In genomic region chr11:128195057-128195751, GRCh38 we compare ENCODE assay signal across 9 cellular contexts.
DNase-seq lines count a peak whose midpoint lies in the region; ATAC-seq and TF ChIP-seq lines count a peak whose summit lies in the region.
"Had no signal": no experiment of that assay in that cellular context is flagged by ENCODE, and none has a peak within 500 bp of the region (broad histone marks: within the 10 kb centered on the region; RNA-seq: fewer than 3 reads in every experiment).

No MANE protein-coding gene starts in this region.

- H3K27ac ChIP-seq in CD8-positive, alpha-beta memory T cell (ENCODE audit: low read depth, low read length) = no peak overlapping the region
- H3K27ac ChIP-seq in vagina = no peak overlapping the region

- TF ChIP-seq CTCF in mesothelial cell of epicardium (IDR thresholded peaks at IDR 0.05; ENCODE audit: unreplicated experiment) (no peak), vagina (IDR thresholded peaks at IDR 0.05) (no peak)

- ATAC-seq in GM19395 (IDR thresholded peaks at IDR 0.05; ENCODE audit: unreplicated experiment) (no peak), HG02884 (IDR thresholded peaks at IDR 0.05; ENCODE audit: unreplicated experiment) (no peak)

- peaks cover 41 to 66% (median 48%) of the 10 kb centered on the region in 3 donors for H3K4me1 Mint-ChIP-seq in CD8-positive, alpha-beta memory T cell
- peaks cover 47% of the 10 kb centered on the region for H3K4me1 Mint-ChIP-seq in activated naive CD4-positive, alpha-beta T cell treated with anti-CD3 and anti-CD28 coated beads, Interleukin-2, amount 10 ng/mL, durations not matched to agents 7 days and 5 days
- H3K4me1 Mint-ChIP-seq in mesothelial cell of epicardium = peaks cover 9% of the 10 kb centered on the region

- no peaks in the 10 kb centered on the region for H3K36me3 ChIP-seq in CD8-positive, alpha-beta memory T cell (ENCODE audit: insufficient read depth, low read length)
- no peaks in the 10 kb centered on the region for H3K36me3 ChIP-seq in vagina

- peak overlapping the region; percentile 3 to 89 (median 64) for H3K27ac Mint-ChIP-seq in CD8-positive, alpha-beta memory T cell
- peak overlapping the region; percentile 2 for H3K27ac Mint-ChIP-seq in activated naive CD4-positive, alpha-beta T cell treated with anti-CD3 and anti-CD28 coated beads, Interleukin-2, amount 10 ng/mL, durations not matched to agents 7 days and 5 days
- H3K27ac Mint-ChIP-seq in mesothelial cell of epicardium = peak overlapping the region; percentile 11

- H3K9me3 ChIP-seq in CD8-positive, alpha-beta memory T cell (ENCODE audit: low read length) = no peaks in the 10 kb centered on the region
- H3K9me3 ChIP-seq in vagina = no peaks in the 10 kb centered on the region

- no peaks in the 10 kb centered on the region for H3K27me3 ChIP-seq in CD8-positive, alpha-beta memory T cell (ENCODE audit: insufficient read depth, low read length, poor library complexity, severe bottlenecking)
- no peaks in the 10 kb centered on the region for H3K27me3 ChIP-seq in vagina

- H3K27me3 Mint-ChIP-seq in CD8-positive, alpha-beta memory T cell = no peaks in the 10 kb centered on the region
- no peaks in the 10 kb centered on the region for H3K27me3 Mint-ChIP-seq in activated naive CD4-positive, alpha-beta T cell treated with anti-CD3 and anti-CD28 coated beads, Interleukin-2, amount 10 ng/mL, durations not matched to agents 7 days and 5 days
- no peaks in the 10 kb centered on the region for H3K27me3 Mint-ChIP-seq in mesothelial cell of epicardium (ENCODE audit: low read depth)
- H3K27me3 Mint-ChIP-seq: IgD-negative memory B cell had no signal

- CTCF ChIA-PET in CD8-positive, alpha-beta memory T cell (lab: Charles Lee) = interaction anchor here (0.9 to 1.1 kb wide), 2 partner anchors 23 to 437 kb away, joined by 3 read pairs; no protein-coding TSS in a partner anchor
- CTCF ChIA-PET in activated naive CD4-positive, alpha-beta T cell treated with anti-CD3 and anti-CD28 coated beads, Interleukin-2, amount 10 ng/mL, durations not matched to agents 7 days and 5 days (lab: Charles Lee) = interaction anchor here (0.6 to 3.7 kb wide), 6 partner anchors 94 to 636 kb away, joined by 3 to 34 read pairs (median 4); no protein-coding TSS in a partner anchor

- peaks cover 41% of the 10 kb centered on the region for H3K4me1 ChIP-seq in CD8-positive, alpha-beta memory T cell (ENCODE audit: insufficient read depth, low read length)
- H3K4me1 ChIP-seq in vagina = no peaks in the 10 kb centered on the region

- POLR2A ChIA-PET in CD8-positive, alpha-beta memory T cell (lab: Charles Lee) = interaction anchor here (0.7 kb wide), 1 partner anchor 281 kb away, joined by 4 read pairs; no protein-coding TSS in a partner anchor

- TF ChIP-seq POLR2A in vagina (IDR thresholded peaks at IDR 0.05) = no peak

- DNase-seq in CD8-positive, alpha-beta memory T cell = peak; percentile 4 to 73 (median 54)
- DNase-seq in NOMO-1 treated with dmso at 0.1 percent for 144 hours (lab: John Stamatoyannopoulos, UW; ENCODE audit: unreplicated experiment) (peak; percentile 92), mesothelial cell of epicardium (ENCODE audit: low spot score in 2 of 2, unreplicated experiment in 2 of 2) (no peak), vagina (ENCODE audit: extremely low spot score in 2 of 2) (no peak), NCI-H128 (lab: John Stamatoyannopoulos, UW; ENCODE audit: unreplicated experiment) (no peak)
- DNase-seq in activated naive CD4-positive, alpha-beta T cell treated with anti-CD3 and anti-CD28 coated beads, Interleukin-2, amount 10 ng/mL, durations not matched to agents 7 days and 5 days = peak; percentile 74

- no peak overlapping the region for H3K4me3 ChIP-seq in CD8-positive, alpha-beta memory T cell (ENCODE audit: low read length)
- no peak overlapping the region for H3K4me3 ChIP-seq in vagina

- H3K9me3 Mint-ChIP-seq in CD8-positive, alpha-beta memory T cell = no peaks in the 10 kb centered on the region
- no peaks in the 10 kb centered on the region for H3K9me3 Mint-ChIP-seq in activated naive CD4-positive, alpha-beta T cell treated with anti-CD3 and anti-CD28 coated beads, Interleukin-2, amount 10 ng/mL, durations not matched to agents 7 days and 5 days
- no peaks in the 10 kb centered on the region for H3K9me3 Mint-ChIP-seq in mesothelial cell of epicardium
- H3K9me3 Mint-ChIP-seq: IgD-negative memory B cell had no signal

- no peaks in the 10 kb centered on the region for H3K36me3 Mint-ChIP-seq in CD8-positive, alpha-beta memory T cell
- H3K36me3 Mint-ChIP-seq in activated naive CD4-positive, alpha-beta T cell treated with anti-CD3 and anti-CD28 coated beads, Interleukin-2, amount 10 ng/mL, durations not matched to agents 7 days and 5 days = no peaks in the 10 kb centered on the region
- H3K36me3 Mint-ChIP-seq in mesothelial cell of epicardium = no peaks in the 10 kb centered on the region
- H3K36me3 Mint-ChIP-seq: IgD-negative memory B cell had no signal

- H3K4me3 Mint-ChIP-seq in CD8-positive, alpha-beta memory T cell = peak overlapping the region in 6 of 7 donors; percentile 27 to 58 (median 32)
- no peak overlapping the region for H3K4me3 Mint-ChIP-seq in activated naive CD4-positive, alpha-beta T cell treated with anti-CD3 and anti-CD28 coated beads, Interleukin-2, amount 10 ng/mL, durations not matched to agents 7 days and 5 days
- no peak overlapping the region for H3K4me3 Mint-ChIP-seq in mesothelial cell of epicardium

- intact Hi-C loops in vagina (cut with DNase I) = no loop called here

Comparison
In these comparisons a context has a peak if more than half of its experiments do, and no peak if none do; other contexts are left out.
1. DNase-seq: peak in CD8-positive, alpha-beta memory T cell (5 of 5), NOMO-1 treated with dmso at 0.1 percent for 144 hours (single experiment) and activated naive CD4-positive, alpha-beta T cell treated with anti-CD3 and anti-CD28 coated beads, Interleukin-2, amount 10 ng/mL, durations not matched to agents 7 days and 5 days (single experiment); none in mesothelial cell of epicardium (0 of 2), vagina (0 of 2) and NCI-H128 (single experiment).
2. H3K27ac Mint-ChIP-seq: peak in every context shown above with its lines; median percentile 64 in CD8-positive, alpha-beta memory T cell; 11 in mesothelial cell of epicardium; 2 in activated naive CD4-positive, alpha-beta T cell treated with anti-CD3 and anti-CD28 coated beads, Interleukin-2, amount 10 ng/mL, durations not matched to agents 7 days and 5 days.
3. H3K4me3 Mint-ChIP-seq: peak in CD8-positive, alpha-beta memory T cell (6 of 7); none in activated naive CD4-positive, alpha-beta T cell treated with anti-CD3 and anti-CD28 coated beads, Interleukin-2, amount 10 ng/mL, durations not matched to agents 7 days and 5 days (single experiment) and mesothelial cell of epicardium (single experiment).